8 cellular contexts compared by ENCODE assay signal in the genomic region with DNA sequence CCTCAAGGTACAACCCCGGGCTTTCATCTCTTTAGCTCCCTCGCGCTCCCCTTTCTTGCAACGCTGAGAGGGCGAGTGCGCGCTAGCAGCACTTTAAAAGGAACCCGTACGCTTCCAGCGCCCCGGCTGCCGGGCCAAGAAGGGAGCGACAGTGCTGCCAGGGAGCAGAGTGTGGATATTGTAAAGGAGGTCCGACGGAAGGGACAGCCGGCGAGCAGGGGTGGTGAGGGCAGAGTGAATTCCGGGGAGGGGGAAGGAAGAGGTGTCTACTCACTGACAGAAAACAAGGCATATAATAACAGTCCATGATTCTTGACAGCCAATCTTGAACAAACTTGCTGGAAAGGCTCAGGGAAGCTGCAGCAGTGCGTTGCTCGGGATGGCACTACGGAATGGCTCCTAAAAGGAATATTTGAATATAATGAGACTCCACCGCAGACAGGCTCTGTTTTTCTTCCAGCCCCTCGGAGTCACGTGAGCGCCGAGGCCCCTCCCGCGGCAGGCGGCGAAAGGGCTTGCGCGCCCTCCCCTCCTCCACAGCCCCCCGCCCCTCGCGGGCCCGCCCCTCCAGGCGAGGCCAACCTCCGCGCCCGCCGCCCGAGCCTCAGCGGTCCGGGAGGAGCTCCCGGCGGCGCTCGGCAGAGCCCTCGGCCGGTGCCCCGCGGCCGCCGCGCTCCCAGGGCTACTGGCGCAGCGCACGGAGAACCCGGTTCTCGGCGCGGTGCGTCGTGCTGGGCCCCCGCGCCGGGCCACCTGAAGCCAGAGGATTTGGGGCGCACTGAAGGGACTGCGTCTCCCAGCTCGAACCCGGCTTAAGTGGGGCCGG.
DNase-seq lines count a peak whose midpoint lies in the region; ATAC-seq and TF ChIP-seq lines count a peak whose summit lies in the region.

No MANE protein-coding gene starts in this region.

- H3K4me3 ChIP-seq in astrocyte of the spinal cord (ENCODE audit: low read depth, low read length), result peak overlapping the region; percentile 67

- in situ Hi-C loops in astrocyte of the spinal cord (cut with HindIII; ENCODE audit: low sequenced_read_pairs), result no loop called here

- DNase-seq in activated effector memory CD4-positive, alpha-beta T cell treated with anti-CD3 and anti-CD28 coated beads, Interleukin-2, amount 50 U/mL, for 16 hours, result peak; percentile 71
- no peak for DNase-seq in activated effector memory CD4-positive, alpha-beta T cell treated with Interleukin-2 at 50 U/mL for 16 hours
- DNase-seq in NCI-H2171 (lab: John Stamatoyannopoulos, UW), result peak; percentile 21
- peak; percentile 91 for DNase-seq in astrocyte of the spinal cord (ENCODE audit: low read depth, low spot score)
- peak; percentile 88 for DNase-seq in hepatic stellate cell (ENCODE audit: low spot score)
- peak in 8 of 10 donors; percentile 58 to 93 (median 60) for DNase-seq in posterior cingulate gyrus
- DNase-seq in NAMALWA (ENCODE audit: low spot score), result no peak

- TF ChIP-seq CTCF in astrocyte of the spinal cord (IDR thresholded peaks at IDR 0.05; ENCODE audit: low read depth, low read length), result no peak

- no peak for ATAC-seq in HG02938 (IDR thresholded peaks at IDR 0.05; ENCODE audit: unreplicated experiment)

- intact Hi-C loops in posterior cingulate gyrus (cut with DNase I), result no loop called here

Comparison
In these comparisons a context has a peak if more than half of its experiments do, and no peak if none do; other contexts are left out.
1. DNase-seq: peak in activated effector memory CD4-positive, alpha-beta T cell treated with anti-CD3 and anti-CD28 coated beads, Interleukin-2, amount 50 U/mL, for 16 hours (single experiment), NCI-H2171 (single experiment), astrocyte of the spinal cord (single experiment), hepatic stellate cell (single experiment) and posterior cingulate gyrus (8 of 10); none in activated effector memory CD4-positive, alpha-beta T cell treated with Interleukin-2 at 50 U/mL for 16 hours (single experiment) and NAMALWA (single experiment).